In the genomic region with DNA sequence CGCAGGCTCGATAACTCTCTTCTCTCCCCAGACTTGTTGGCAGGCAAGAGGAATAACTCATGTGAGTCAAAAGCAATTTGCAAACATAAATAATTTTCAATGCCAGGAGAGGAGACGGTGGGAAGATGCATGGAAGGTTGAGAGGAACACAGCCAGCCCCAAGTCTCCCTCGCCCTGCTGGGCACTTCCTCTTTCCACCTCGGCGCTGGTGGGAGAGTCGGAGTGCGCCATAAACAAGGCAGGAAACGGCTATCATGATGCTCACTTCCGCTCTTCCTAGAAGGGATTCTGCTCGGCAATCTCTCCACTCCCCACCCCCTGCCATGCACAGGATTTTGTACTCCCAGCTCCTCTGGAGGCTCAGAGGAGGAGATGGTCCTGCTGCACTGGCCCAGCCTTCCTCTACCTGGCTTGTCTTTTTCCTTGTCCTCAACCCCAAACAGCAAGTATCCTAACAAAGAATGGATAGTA, we compare ENCODE assay signal across 14 cellular contexts. TPM values are rescaled to one million over a fixed set of nuclear protein-coding genes. Genes with fewer than 3 reads are reported as not detected.
DNase-seq lines count a peak whose midpoint lies in the region; ATAC-seq, FAIRE-seq and TF ChIP-seq lines count a peak whose summit lies in the region.
"Had no signal": no experiment of that assay in that cellular context is flagged by ENCODE, and none has a peak within 500 bp of the region (broad histone marks: within the 10 kb centered on the region; RNA-seq: fewer than 3 reads in every experiment).

No MANE protein-coding gene starts in this region.

- CTCF ChIA-PET in HepG2 (lab: Yijun Ruan, JAX; ENCODE audit: low intra/inter-chr PET ratio, low total read pairs), result no interaction called here

- no peak overlapping the region for H2AFZ ChIP-seq in HepG2 (ENCODE audit: low read length)

- intact Hi-C loops in right lobe of liver (cut with DNase I) (no loop called here), HepG2 (cut with micrococcal nuclease; ENCODE audit: unreplicated experiment) (no loop called here)

- BruUV-seq in HepG2 (replicated peaks; lab: Mats Ljungman, UMichigan), result no TSS peak

- no peak for TF ChIP-seq POLR2A in right lobe of liver (IDR thresholded peaks at IDR 0.05)
- TF ChIP-seq POLR2A in HepG2 (IDR thresholded peaks at IDR 0.05; ENCODE audit: insufficient read depth in 1 of 2, low read depth in 2 of 2, low read length in 2 of 2), result no peak

- TF ChIP-seq CTCF in right lobe of liver (IDR thresholded peaks at IDR 0.05) (no peak), HepG2 (CRISPR knock-in tag; IDR thresholded peaks at IDR 0.05) (no peak), fibroblast of pulmonary artery (IDR thresholded peaks at IDR 0.05; ENCODE audit: low read length, missing control alignments) (no peak)

- H3K4me1 ChIP-seq in right lobe of liver (peaks cover 0 to 31% (median 2%) of the 10 kb centered on the region in 4 donors), HepG2 (ENCODE audit: insufficient read depth, low read length) (peaks cover 97% of the 10 kb centered on the region), small intestine (ENCODE audit: control insufficient read depth in 2 of 2, insufficient read depth in 1 of 2, low read depth in 1 of 2, low read length in 1 of 2) (peaks cover 0 to 6% of the 10 kb centered on the region in 2 donors)

- H3K9me3 ChIP-seq in right lobe of liver, result no peaks in the 10 kb centered on the region
- no peaks in the 10 kb centered on the region for H3K9me3 ChIP-seq in HepG2 (ENCODE audit: low read length)
- no peaks in the 10 kb centered on the region for H3K9me3 ChIP-seq in small intestine (ENCODE audit: control insufficient read depth, low read depth)
- H3K9me3 ChIP-seq: pancreas had no signal

- no peak for TF ChIP-seq RAD21 in HepG2 (CRISPR knock-in tag; IDR thresholded peaks at IDR 0.05)

- H3K9ac ChIP-seq in HepG2 (ENCODE audit: insufficient read depth, low read depth, low read length), result no peak overlapping the region
- H3K9ac ChIP-seq: KMS-11 had no signal

- no peak overlapping the region for H3K4me3 ChIP-seq in right lobe of liver
- no peak overlapping the region for H3K4me3 ChIP-seq in HepG2 (replicated peaks in 1 of 3; ENCODE audit: insufficient read depth in 1 of 3, low read depth in 2 of 3, low read length in 3 of 3)
- H3K4me3 ChIP-seq in fibroblast of pulmonary artery (replicated peaks; ENCODE audit: low read depth, low read length), result no peak overlapping the region
- no peak overlapping the region for H3K4me3 ChIP-seq in small intestine (ENCODE audit: low read depth in 1 of 2, low read length in 2 of 2)
- H3K4me3 ChIP-seq: pancreas had no signal

- H3K27ac ChIP-seq in right lobe of liver (no peak overlapping the region), HepG2 (ENCODE audit: extremely low read length, insufficient read depth, low read length) (no peak overlapping the region), small intestine (ENCODE audit: low read depth in 1 of 2, low read length in 1 of 2) (no peak overlapping the region)
- H3K27ac ChIP-seq: KMS-11, pancreas had no signal

- TF ChIP-seq EP300 in HepG2 (IDR thresholded peaks at IDR 0.05; ENCODE audit: low read depth in 2 of 2, low read length in 2 of 2) (no peak), HepG2 (CRISPR knock-in tag; IDR thresholded peaks at IDR 0.05; ENCODE audit: borderline replicate concordance) (no peak)

- in situ Hi-C loops in HepG2 (cut with HindIII; ENCODE audit: extremely low pct_ligation_motif_present, low pct_unique_long_range_greater_than_20kb), result no loop called here

- H4K20me1 ChIP-seq in HepG2 (ENCODE audit: insufficient read depth, low read length), result no peaks in the 10 kb centered on the region

- DNase-seq in right lobe of liver (peak in 1 of 3 donors; percentile 41), HepG2 (ENCODE audit: low spot score) (no peak), SKM-1 (lab: John Stamatoyannopoulos, UW; ENCODE audit: unreplicated experiment) (peak; percentile 43), fibroblast of pulmonary artery (ENCODE audit: low read depth) (peak; percentile 58), hepatic stellate cell (ENCODE audit: low spot score) (no peak), GM19238 (ENCODE audit: insufficient read length, low spot score) (no peak), small intestine (no peak)
- DNase-seq: activated CD4-positive, CD25-positive, alpha-beta regulatory T cell treated with anti-CD3 and anti-CD28 coated beads, Interleukin-2, amount 50 U/mL, for 72 hours; activated T-cell treated with anti-CD3 and anti-CD28 coated beads, Interleukin-2, amount 50 U/mL, for 4 hours; DMS79; pancreas had no signal

- POLR2A ChIA-PET in HepG2 (lab: Yijun Ruan, JAX), result interaction anchor here (1.3 to 2.0 kb wide), 5 partner anchors 11 to 167 kb away, joined by 3 to 10 read pairs (median 4); partner anchors contain the start of gene CBX4

- ATAC-seq in right lobe of liver (peak; percentile 19 to 49 (median 26)), HepG2 (no peak), GM21423 (IDR thresholded peaks at IDR 0.05; ENCODE audit: unreplicated experiment) (no peak)
- ATAC-seq: activated T-cell treated with anti-CD3 and anti-CD28 coated beads, Interleukin-2, amount 50 U/mL, for 4 hours had no signal

- 53% methylated on average over 6 of the region's 11 CpGs for WGBS in right lobe of liver (ENCODE audit: insufficient coverage, low coverage, low lambda C conversion rate, missing lambda C conversion rate)
- WGBS in HepG2 (ENCODE audit: low lambda C conversion rate), result 76% methylated on average over 11 of the region's 11 CpGs
- WGBS in small intestine, 3 donors, result 45 to 77% (median 64%) methylated on average over 11 of the region's 11 CpGs

- H3K36me3 ChIP-seq in right lobe of liver, result no peaks in the 10 kb centered on the region
- H3K36me3 ChIP-seq in HepG2 (replicated peaks in 1 of 2; ENCODE audit: control insufficient read depth in 1 of 2, insufficient read depth in 2 of 2, low read length in 2 of 2), result no peaks in the 10 kb centered on the region
- no peaks in the 10 kb centered on the region for H3K36me3 ChIP-seq in small intestine (ENCODE audit: control insufficient read depth in 2 of 2, insufficient read depth in 2 of 2, low read length in 2 of 2)
- H3K36me3 ChIP-seq: pancreas had no signal

- H3K79me2 ChIP-seq in HepG2 (ENCODE audit: insufficient read depth, low read length), result no peaks in the 10 kb centered on the region

- H3K4me2 ChIP-seq in HepG2 (ENCODE audit: low read depth, low read length), result no peak overlapping the region
- H3K4me2 ChIP-seq: KMS-11 had no signal

- H3K27me3 ChIP-seq in right lobe of liver (no peaks in the 10 kb centered on the region), HepG2 (ENCODE audit: control insufficient read depth in 1 of 2, insufficient read depth in 2 of 2, low read length in 2 of 2) (peaks cover 0 to 2% of the 10 kb centered on the region in 2 experiments; a peak in 2 of 5 replicates), small intestine (ENCODE audit: control insufficient read depth in 2 of 2, insufficient read depth in 2 of 2, low read length in 2 of 2) (no peaks in the 10 kb centered on the region)
- H3K27me3 ChIP-seq: pancreas had no signal

- no peak for FAIRE-seq in HepG2 (lab: Jason Lieb, UNC)
- FAIRE-seq in small intestine (lab: Jason Lieb, UNC), result no peak
- FAIRE-seq: GM12892, pancreas had no signal

RNA-seq across cellular contexts. Expression of gene CBX4, which starts 13.0 kb away (rescaled TPM):
- 10 to 100 TPM in 5 of 6 experiments, 1 to 10 TPM in 1; 8.9 to 21.9 (median 15.1) TPM for total RNA-seq in right lobe of liver
- total RNA-seq in HepG2 (2016; rRNA removed; fragmentation: Illumina TruSeq; extraction: Trizol), result 17.1 and 25.8 TPM in 2 replicates
- 4.7 and 4.8 TPM in 2 replicates for total RNA-seq in HepG2 (2016; cell fraction: cytosol; rRNA removed; fragmentation: Illumina TruSeq; extraction: Trizol; ENCODE audit: low read depth)
- total RNA-seq in HepG2 (2016; cell fraction: insoluble cytoplasmic fraction; rRNA removed; fragmentation: Illumina TruSeq; extraction: Trizol), result 17.7 and 25.2 TPM in 2 replicates
- 13.9 and 15.1 TPM in 2 replicates for total RNA-seq in HepG2 (2016; cell fraction: membrane; rRNA removed; fragmentation: Illumina TruSeq; extraction: Trizol)
- 18.5 and 22.8 TPM in 2 replicates for total RNA-seq in HepG2 (2016; cell fraction: nucleus; rRNA removed; fragmentation: Illumina TruSeq; extraction: Trizol)
- polyA plus RNA-seq in HepG2 (2011; rRNA removed), result 50.8 and 61.1 TPM in 2 replicates
- polyA plus RNA-seq in HepG2 (2011; cell fraction: cytosol; rRNA removed), result 31.1 and 45.6 TPM in 2 replicates
- polyA plus RNA-seq in HepG2 (2011; cell fraction: nucleus; rRNA removed), result 117 and 122 TPM in 2 replicates
- 27.9 and 32.4 TPM in 2 replicates for polyA plus RNA-seq in HepG2 (2012)
- polyA plus RNA-seq in HepG2 (2016; cell fraction: cytosol; fragmentation: Illumina TruSeq; extraction: Trizol; ENCODE audit: low read depth), result 3.7 and 4.2 TPM in 2 replicates
- polyA plus RNA-seq in HepG2 (2016; cell fraction: insoluble cytoplasmic fraction; fragmentation: Illumina TruSeq; extraction: Trizol; ENCODE audit: low read depth), result 29.4 and 33.0 TPM in 2 replicates
- 11.7 and 12.5 TPM in 2 replicates for polyA plus RNA-seq in HepG2 (2016; cell fraction: membrane; fragmentation: Illumina TruSeq; extraction: Trizol; ENCODE audit: low read depth)
- 60.4 and 60.8 TPM in 2 replicates for polyA plus RNA-seq in HepG2 (2016; cell fraction: nucleus; fragmentation: Illumina TruSeq; extraction: Trizol; ENCODE audit: insufficient read depth, low read depth)
- polyA minus RNA-seq in HepG2 (2011; rRNA and poly(A)+ RNA removed; ENCODE audit: low replicate concordance), result 17.1 and 51.0 TPM in 2 replicates
- polyA minus RNA-seq in HepG2 (2011; cell fraction: cytosol; rRNA and poly(A)+ RNA removed), result 33.1 and 38.6 TPM in 2 replicates
- 17.8 and 25.2 TPM in 2 replicates for polyA minus RNA-seq in HepG2 (2011; cell fraction: nucleus; rRNA and poly(A)+ RNA removed)
- 10 to 100 TPM in 1 of 3 donors, 1 to 10 TPM in 2; 5.4 to 15.2 (median 6.3) TPM for polyA plus RNA-seq in small intestine

RNA-seq across cellular contexts. Expression of gene CBX8, which starts 29.4 kb away (rescaled TPM):
- total RNA-seq in right lobe of liver (1 to 10 TPM; 1.2 to 4.7 (median 2.0) TPM), HepG2 (2016; rRNA removed; fragmentation: Illumina TruSeq; extraction: Trizol) (12.0 and 12.6 TPM in 2 replicates)
- 1.3 and 2.4 TPM in 2 replicates for total RNA-seq in HepG2 (2016; cell fraction: cytosol; rRNA removed; fragmentation: Illumina TruSeq; extraction: Trizol; ENCODE audit: low read depth)
- 12.8 and 13.5 TPM in 2 replicates for total RNA-seq in HepG2 (2016; cell fraction: insoluble cytoplasmic fraction; rRNA removed; fragmentation: Illumina TruSeq; extraction: Trizol)
- total RNA-seq in HepG2 (2016; cell fraction: membrane; rRNA removed; fragmentation: Illumina TruSeq; extraction: Trizol), result 4.8 and 5.6 TPM in 2 replicates
- total RNA-seq in HepG2 (2016; cell fraction: nucleus; rRNA removed; fragmentation: Illumina TruSeq; extraction: Trizol), result 5.7 and 8.6 TPM in 2 replicates
- polyA plus RNA-seq in HepG2 (2011; rRNA removed) (0.34 and 0.76 TPM in 2 replicates), small intestine (1 to 10 TPM; 2.7 to 6.1 (median 4.5) TPM)
- polyA plus RNA-seq in HepG2 (2011; cell fraction: cytosol; rRNA removed), result 0.72 and 0.99 TPM in 2 replicates
- polyA plus RNA-seq in HepG2 (2011; cell fraction: nucleus; rRNA removed), result 3.4 and 5.0 TPM in 2 replicates
- polyA plus RNA-seq in HepG2 (2012), result 7.4 and 7.7 TPM in 2 replicates
- polyA plus RNA-seq in HepG2 (2016; cell fraction: cytosol; fragmentation: Illumina TruSeq; extraction: Trizol; ENCODE audit: low read depth), result 0.54 and 0.80 TPM in 2 replicates
- 10.9 and 11.0 TPM in 2 replicates for polyA plus RNA-seq in HepG2 (2016; cell fraction: insoluble cytoplasmic fraction; fragmentation: Illumina TruSeq; extraction: Trizol; ENCODE audit: low read depth)
- 1.4 TPM in 2 replicates for polyA plus RNA-seq in HepG2 (2016; cell fraction: membrane; fragmentation: Illumina TruSeq; extraction: Trizol; ENCODE audit: low read depth)
- polyA plus RNA-seq in HepG2 (2016; cell fraction: nucleus; fragmentation: Illumina TruSeq; extraction: Trizol; ENCODE audit: insufficient read depth, low read depth), result 15.7 and 18.7 TPM in 2 replicates
- 1.2 and 1.6 TPM in 2 replicates for polyA minus RNA-seq in HepG2 (2011; rRNA and poly(A)+ RNA removed; ENCODE audit: low replicate concordance)
- polyA minus RNA-seq in HepG2 (2011; cell fraction: cytosol; rRNA and poly(A)+ RNA removed), result 1.8 and 1.9 TPM in 2 replicates
- polyA minus RNA-seq in HepG2 (2011; cell fraction: nucleus; rRNA and poly(A)+ RNA removed), result 0.77 and 0.87 TPM in 2 replicates

RNA-seq across cellular contexts. Expression of gene CBX2, which starts 48.3 kb away (rescaled TPM):
- total RNA-seq in right lobe of liver (1 to 10 TPM in 3 of 6 experiments, under 1 TPM in 3; 0.33 to 3.5 (median 1.1) TPM), HepG2 (2016; rRNA removed; fragmentation: Illumina TruSeq; extraction: Trizol) (13.0 and 14.5 TPM in 2 replicates)
- total RNA-seq in HepG2 (2016; cell fraction: cytosol; rRNA removed; fragmentation: Illumina TruSeq; extraction: Trizol; ENCODE audit: low read depth), result 6.8 and 7.5 TPM in 2 replicates
- 11.8 and 15.7 TPM in 2 replicates for total RNA-seq in HepG2 (2016; cell fraction: insoluble cytoplasmic fraction; rRNA removed; fragmentation: Illumina TruSeq; extraction: Trizol)
- 9.1 and 10.9 TPM in 2 replicates for total RNA-seq in HepG2 (2016; cell fraction: membrane; rRNA removed; fragmentation: Illumina TruSeq; extraction: Trizol)
- total RNA-seq in HepG2 (2016; cell fraction: nucleus; rRNA removed; fragmentation: Illumina TruSeq; extraction: Trizol), result 11.8 and 14.3 TPM in 2 replicates
- polyA plus RNA-seq in HepG2 (2011; rRNA removed) (31.1 and 40.2 TPM in 2 replicates), small intestine (1 to 10 TPM in 2 of 3 donors, under 1 TPM in 1; 0.22 to 2.3 (median 1.9) TPM)
- polyA plus RNA-seq in HepG2 (2011; cell fraction: cytosol; rRNA removed), result 25.9 and 34.2 TPM in 2 replicates
- 90.7 and 95.7 TPM in 2 replicates for polyA plus RNA-seq in HepG2 (2011; cell fraction: nucleus; rRNA removed)
- polyA plus RNA-seq in HepG2 (2012), result 41.2 and 46.2 TPM in 2 replicates
- polyA plus RNA-seq in HepG2 (2016; cell fraction: cytosol; fragmentation: Illumina TruSeq; extraction: Trizol; ENCODE audit: low read depth), result 4.2 and 5.6 TPM in 2 replicates
- 9.1 and 12.0 TPM in 2 replicates for polyA plus RNA-seq in HepG2 (2016; cell fraction: insoluble cytoplasmic fraction; fragmentation: Illumina TruSeq; extraction: Trizol; ENCODE audit: low read depth)
- polyA plus RNA-seq in HepG2 (2016; cell fraction: membrane; fragmentation: Illumina TruSeq; extraction: Trizol; ENCODE audit: low read depth), result 3.9 and 6.0 TPM in 2 replicates
- 18.6 and 21.1 TPM in 2 replicates for polyA plus RNA-seq in HepG2 (2016; cell fraction: nucleus; fragmentation: Illumina TruSeq; extraction: Trizol; ENCODE audit: insufficient read depth, low read depth)
- polyA minus RNA-seq in HepG2 (2011; rRNA and poly(A)+ RNA removed; ENCODE audit: low replicate concordance), result 42.9 and 69.2 TPM in 2 replicates
- polyA minus RNA-seq in HepG2 (2011; cell fraction: cytosol; rRNA and poly(A)+ RNA removed), result 31.2 and 31.6 TPM in 2 replicates
- 17.8 and 22.4 TPM in 2 replicates for polyA minus RNA-seq in HepG2 (2011; cell fraction: nucleus; rRNA and poly(A)+ RNA removed)

Comparison
In these comparisons a context has a peak if more than half of its experiments do, and no peak if none do; other contexts are left out.
1. ATAC-seq: peak in right lobe of liver (4 of 4); none in HepG2 (single experiment) and GM21423 (single experiment).
2. DNase-seq: peak in SKM-1 (single experiment) and fibroblast of pulmonary artery (single experiment); none in HepG2 (single experiment), hepatic stellate cell (single experiment), GM19238 (single experiment) and small intestine (single experiment).